Comparison of ENCODE assay signal across 8 cellular contexts in genomic region chr6:136717297-136717990, GRCh38.
DNase-seq lines count a peak whose midpoint lies in the region; ATAC-seq and TF ChIP-seq lines count a peak whose summit lies in the region.

No MANE protein-coding gene starts in this region.

- peak overlapping the region; percentile 75 for H3K4me2 ChIP-seq in skeletal muscle satellite cell (ENCODE audit: low read length)

- H3K4me3 ChIP-seq in choroid plexus epithelial cell (ENCODE audit: low read depth, low read length) (no peak overlapping the region), skeletal muscle satellite cell (ENCODE audit: low read length) (peak overlapping the region; percentile 50), Peyer's patch (no peak overlapping the region)

- no peak for TF ChIP-seq CTCF in choroid plexus epithelial cell (conservative IDR thresholded peaks at IDR 0.05; ENCODE audit: low read depth, low read length)
- TF ChIP-seq CTCF in Peyer's patch (IDR thresholded peaks at IDR 0.05): no peak

- no peaks in the 10 kb centered on the region for H3K9me3 ChIP-seq in skeletal muscle satellite cell (replicated peaks; ENCODE audit: low read length)
- no peaks in the 10 kb centered on the region for H3K9me3 ChIP-seq in Peyer's patch

- no peaks in the 10 kb centered on the region for H3K27me3 ChIP-seq in skeletal muscle satellite cell (ENCODE audit: control insufficient read depth, insufficient read depth, low read length)
- no peaks in the 10 kb centered on the region for H3K27me3 ChIP-seq in Peyer's patch

- H3K36me3 ChIP-seq in skeletal muscle satellite cell (ENCODE audit: insufficient read depth, low read length) (peaks cover 12% of the 10 kb centered on the region), Peyer's patch (no peaks in the 10 kb centered on the region)

- DNase-seq in choroid plexus epithelial cell (ENCODE audit: low read depth) (peak; percentile 59), NCI-H2081 (lab: John Stamatoyannopoulos, UW) (no peak), Peyer's patch (no peak), AML-193 (lab: John Stamatoyannopoulos, UW) (no peak)
- no peak for DNase-seq in stimulated activated naive CD8-positive, alpha-beta T cell treated with anti-CD3 and anti-CD28 coated beads, Interleukin-15, Interleukin-2, amounts not matched to agents 100 U/mL and 50 U/mL, for 24 hours

- TF ChIP-seq POLR2A in Peyer's patch (IDR thresholded peaks at IDR 0.05): no peak

- H3K27ac ChIP-seq in Peyer's patch: no peak overlapping the region

- peak overlapping the region; percentile 67 for H3K9ac ChIP-seq in skeletal muscle satellite cell (ENCODE audit: low read depth, low read length)

- peak; percentile 54 for ATAC-seq in GM19035 (IDR thresholded peaks at IDR 0.05; ENCODE audit: unreplicated experiment)
- peak; percentile 49 for ATAC-seq in HG03095 (IDR thresholded peaks at IDR 0.05; ENCODE audit: unreplicated experiment)
- ATAC-seq in stimulated activated naive CD8-positive, alpha-beta T cell treated with anti-CD3 and anti-CD28 coated beads, Interleukin-15, Interleukin-2, amounts not matched to agents 100 U/mL and 50 U/mL, for 24 hours: no peak

- H3K4me1 ChIP-seq in skeletal muscle satellite cell (ENCODE audit: control insufficient read depth, insufficient read depth, low read length) (peaks cover 18% of the 10 kb centered on the region), Peyer's patch (peaks cover 0 to 8% (median 2%) of the 10 kb centered on the region in 4 donors)
